ENCODE assay signal across 1 cellular context in the genomic region with DNA sequence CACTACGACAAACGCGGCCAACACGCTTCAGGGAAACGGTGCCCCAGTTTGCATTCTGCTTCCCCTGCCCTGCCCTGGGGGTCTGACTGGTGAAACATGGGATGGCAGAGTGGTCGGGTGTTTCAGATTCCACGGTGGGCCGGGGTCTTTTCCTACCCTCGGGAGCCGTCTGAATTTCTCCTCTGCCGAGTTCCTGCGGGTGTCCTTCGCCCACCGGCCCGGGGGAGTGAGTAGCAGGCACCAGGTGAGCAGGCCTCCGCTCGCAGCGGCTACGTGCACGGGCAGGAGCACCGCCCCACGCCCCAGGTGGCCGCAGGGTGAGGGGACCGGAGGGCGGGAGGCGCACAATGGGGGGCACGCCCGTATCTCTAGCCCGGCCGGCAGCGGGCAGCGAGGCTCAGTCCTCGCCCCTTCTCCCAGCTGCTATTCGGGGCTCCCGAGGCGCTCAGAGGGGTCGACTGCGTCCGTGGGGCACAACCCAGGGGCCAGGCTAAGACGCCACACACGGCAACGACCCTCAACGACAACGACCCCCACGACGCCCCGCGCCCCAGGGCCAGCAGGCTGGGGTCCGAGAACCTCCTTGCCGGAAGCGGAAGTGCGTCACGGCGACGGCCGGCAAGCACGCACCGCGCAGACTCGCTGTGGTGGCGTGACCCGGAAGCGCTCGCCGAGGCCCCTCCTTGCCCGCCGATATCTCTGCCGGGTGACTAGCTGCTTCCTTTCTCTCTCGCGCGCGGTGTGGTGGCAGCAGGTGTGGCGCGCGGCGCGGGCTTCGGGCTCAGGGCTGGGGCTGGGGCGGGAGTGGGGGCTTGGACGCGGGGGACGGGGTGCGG.
TF ChIP-seq lines count a peak whose summit lies in the region.

Gene RPS21, plus strand, starts transcription at position 721 of the 836 bp plus-strand sequence. CDS start 236 bp downstream, outside the sequence.

TF ChIP-seq in WTC11, 78 proteins besides CTCF, POLR2A, EP300 and RAD21 (continued from another document and continues in another):
- TF ChIP-seq AR (CRISPR knock-in tag; IDR thresholded peaks at IDR 0.05) (no peak), EMX1 (CRISPR knock-in tag; IDR thresholded peaks at IDR 0.05) (no peak), ZNF671 (CRISPR knock-in tag; IDR thresholded peaks at IDR 0.05) (no peak), FOXP1 (CRISPR knock-in tag; IDR thresholded peaks at IDR 0.05; ENCODE audit: borderline replicate concordance) (peak; percentile 87), MAX (CRISPR knock-in tag; IDR thresholded peaks at IDR 0.05) (peak; percentile 88), RORB (CRISPR knock-in tag; IDR thresholded peaks at IDR 0.05) (no peak), JUN (CRISPR knock-in tag; IDR thresholded peaks at IDR 0.05) (no peak), ZNF317 (CRISPR knock-in tag; IDR thresholded peaks at IDR 0.05; ENCODE audit: borderline replicate concordance, low read depth) (no peak), NFATC4 (CRISPR knock-in tag; IDR thresholded peaks at IDR 0.05) (no peak), ZBTB21 (CRISPR knock-in tag; IDR thresholded peaks at IDR 0.05; ENCODE audit: borderline replicate concordance) (peak; percentile 58; the same call in 1 of the 2 replicates), GABPB1 (CRISPR knock-in tag; IDR thresholded peaks at IDR 0.05) (peak; percentile 95), NR3C1 (CRISPR knock-in tag; conservative IDR thresholded peaks at IDR 0.05; ENCODE audit: low read depth) (no peak), GTF2I (CRISPR knock-in tag; conservative IDR thresholded peaks at IDR 0.05) (no peak), MYBL2 (CRISPR knock-in tag; IDR thresholded peaks at IDR 0.05) (peak; percentile 27; the same call in 1 of the 2 replicates), FOXP4 (CRISPR knock-in tag; IDR thresholded peaks at IDR 0.05) (peak; percentile 76), ETV6 (CRISPR knock-in tag; IDR thresholded peaks at IDR 0.05) (peak; percentile 89; the same call in 1 of the 2 replicates), RELA (CRISPR knock-in tag; IDR thresholded peaks at IDR 0.05; ENCODE audit: borderline replicate concordance) (peak; percentile 89; the same call in 1 of the 2 replicates), E2F4 (CRISPR knock-in tag; IDR thresholded peaks at IDR 0.05; ENCODE audit: borderline replicate concordance, low read depth) (no peak), IRF2 (CRISPR knock-in tag; IDR thresholded peaks at IDR 0.05; ENCODE audit: borderline replicate concordance, low read depth) (no peak), CREM (CRISPR knock-in tag; IDR thresholded peaks at IDR 0.05) (peak; percentile 87), SMAD4 (CRISPR knock-in tag; IDR thresholded peaks at IDR 0.05) (no peak), ZSCAN18 (CRISPR knock-in tag; IDR thresholded peaks at IDR 0.05) (no peak), SP1 (CRISPR knock-in tag; conservative IDR thresholded peaks at IDR 0.05) (peak; percentile 84), ATF1 (CRISPR knock-in tag; IDR thresholded peaks at IDR 0.05) (no peak), KAT7 (CRISPR knock-in tag; IDR thresholded peaks at IDR 0.05; ENCODE audit: borderline replicate concordance) (peak; percentile 90; the same call in 1 of the 2 replicates), PRDM15 (CRISPR knock-in tag; IDR thresholded peaks at IDR 0.05) (0 out of 2 replicates have a peak, but pooled peaks have one; percentile 37), NR2C2 (CRISPR knock-in tag; IDR thresholded peaks at IDR 0.05) (peak; percentile 98), ZNF138 (CRISPR knock-in tag; conservative IDR thresholded peaks at IDR 0.05) (no peak), GRHL2 (CRISPR knock-in tag; IDR thresholded peaks at IDR 0.05; ENCODE audit: insufficient replicate concordance, severe bottlenecking) (no peak), TEAD4 (CRISPR knock-in tag; IDR thresholded peaks at IDR 0.05) (no peak), HMGA2 (CRISPR knock-in tag; IDR thresholded peaks at IDR 0.05) (no peak), ZNF396 (CRISPR knock-in tag; IDR thresholded peaks at IDR 0.05; ENCODE audit: borderline replicate concordance) (no peak), CBFB (CRISPR knock-in tag; IDR thresholded peaks at IDR 0.05; ENCODE audit: low read depth) (peak; percentile 83; the same call in 1 of the 2 replicates)
- TF ChIP-seq, protein P1, sequence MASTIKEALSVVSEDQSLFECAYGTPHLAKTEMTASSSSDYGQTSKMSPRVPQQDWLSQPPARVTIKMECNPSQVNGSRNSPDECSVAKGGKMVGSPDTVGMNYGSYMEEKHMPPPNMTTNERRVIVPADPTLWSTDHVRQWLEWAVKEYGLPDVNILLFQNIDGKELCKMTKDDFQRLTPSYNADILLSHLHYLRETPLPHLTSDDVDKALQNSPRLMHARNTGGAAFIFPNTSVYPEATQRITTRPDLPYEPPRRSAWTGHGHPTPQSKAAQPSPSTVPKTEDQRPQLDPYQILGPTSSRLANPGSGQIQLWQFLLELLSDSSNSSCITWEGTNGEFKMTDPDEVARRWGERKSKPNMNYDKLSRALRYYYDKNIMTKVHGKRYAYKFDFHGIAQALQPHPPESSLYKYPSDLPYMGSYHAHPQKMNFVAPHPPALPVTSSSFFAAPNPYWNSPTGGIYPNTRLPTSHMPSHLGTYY (CRISPR knock-in tag; IDR thresholded peaks at IDR 0.05): no peak
- TF ChIP-seq, protein P2, sequence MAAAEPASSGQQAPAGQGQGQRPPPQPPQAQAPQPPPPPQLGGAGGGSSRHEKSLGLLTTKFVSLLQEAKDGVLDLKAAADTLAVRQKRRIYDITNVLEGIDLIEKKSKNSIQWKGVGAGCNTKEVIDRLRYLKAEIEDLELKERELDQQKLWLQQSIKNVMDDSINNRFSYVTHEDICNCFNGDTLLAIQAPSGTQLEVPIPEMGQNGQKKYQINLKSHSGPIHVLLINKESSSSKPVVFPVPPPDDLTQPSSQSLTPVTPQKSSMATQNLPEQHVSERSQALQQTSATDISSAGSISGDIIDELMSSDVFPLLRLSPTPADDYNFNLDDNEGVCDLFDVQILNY (CRISPR knock-in tag; IDR thresholded peaks at IDR 0.05): no peak; the same call in 1 of the 2 replicates
- TF ChIP-seq, protein P3, sequence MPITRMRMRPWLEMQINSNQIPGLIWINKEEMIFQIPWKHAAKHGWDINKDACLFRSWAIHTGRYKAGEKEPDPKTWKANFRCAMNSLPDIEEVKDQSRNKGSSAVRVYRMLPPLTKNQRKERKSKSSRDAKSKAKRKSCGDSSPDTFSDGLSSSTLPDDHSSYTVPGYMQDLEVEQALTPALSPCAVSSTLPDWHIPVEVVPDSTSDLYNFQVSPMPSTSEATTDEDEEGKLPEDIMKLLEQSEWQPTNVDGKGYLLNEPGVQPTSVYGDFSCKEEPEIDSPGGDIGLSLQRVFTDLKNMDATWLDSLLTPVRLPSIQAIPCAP (CRISPR knock-in tag; IDR thresholded peaks at IDR 0.05): peak; percentile 34; the same call in 1 of the 2 replicates
- TF ChIP-seq, protein P4, sequence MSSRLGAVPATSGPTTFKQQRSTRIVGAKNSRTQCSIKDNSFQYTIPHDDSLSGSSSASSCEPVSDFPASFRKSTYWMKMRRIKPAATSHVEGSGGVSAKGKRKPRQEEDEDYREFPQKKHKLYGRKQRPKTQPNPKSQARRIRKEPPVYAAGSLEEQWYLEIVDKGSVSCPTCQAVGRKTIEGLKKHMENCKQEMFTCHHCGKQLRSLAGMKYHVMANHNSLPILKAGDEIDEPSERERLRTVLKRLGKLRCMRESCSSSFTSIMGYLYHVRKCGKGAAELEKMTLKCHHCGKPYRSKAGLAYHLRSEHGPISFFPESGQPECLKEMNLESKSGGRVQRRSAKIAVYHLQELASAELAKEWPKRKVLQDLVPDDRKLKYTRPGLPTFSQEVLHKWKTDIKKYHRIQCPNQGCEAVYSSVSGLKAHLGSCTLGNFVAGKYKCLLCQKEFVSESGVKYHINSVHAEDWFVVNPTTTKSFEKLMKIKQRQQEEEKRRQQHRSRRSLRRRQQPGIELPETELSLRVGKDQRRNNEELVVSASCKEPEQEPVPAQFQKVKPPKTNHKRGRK (CRISPR knock-in tag; IDR thresholded peaks at IDR 0.05; ENCODE audit: borderline replicate concordance): no peak
- TF ChIP-seq, protein P5, sequence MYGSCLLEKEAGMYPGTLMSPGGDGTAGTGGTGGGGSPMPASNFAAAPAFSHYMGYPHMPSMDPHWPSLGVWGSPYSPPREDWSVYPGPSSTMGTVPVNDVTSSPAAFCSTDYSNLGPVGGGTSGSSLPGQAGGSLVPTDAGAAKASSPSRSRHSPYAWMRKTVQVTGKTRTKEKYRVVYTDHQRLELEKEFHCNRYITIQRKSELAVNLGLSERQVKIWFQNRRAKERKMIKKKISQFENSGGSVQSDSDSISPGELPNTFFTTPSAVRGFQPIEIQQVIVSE (CRISPR knock-in tag; IDR thresholded peaks at IDR 0.05; ENCODE audit: borderline replicate concordance): no peak
- TF ChIP-seq, protein P6, sequence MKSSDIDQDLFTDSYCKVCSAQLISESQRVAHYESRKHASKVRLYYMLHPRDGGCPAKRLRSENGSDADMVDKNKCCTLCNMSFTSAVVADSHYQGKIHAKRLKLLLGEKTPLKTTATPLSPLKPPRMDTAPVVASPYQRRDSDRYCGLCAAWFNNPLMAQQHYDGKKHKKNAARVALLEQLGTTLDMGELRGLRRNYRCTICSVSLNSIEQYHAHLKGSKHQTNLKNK (CRISPR knock-in tag; IDR thresholded peaks at IDR 0.05): no peak
